8 cellular contexts compared by ENCODE assay signal in genomic region chr10:68231106-68231901, GRCh38. TPM values are rescaled to one million over a fixed set of nuclear protein-coding genes. Genes with fewer than 3 reads are reported as not detected.
DNase-seq lines count a peak whose midpoint lies in the region; ATAC-seq and TF ChIP-seq lines count a peak whose summit lies in the region.

No MANE protein-coding gene starts in this region.

- H3K4ac ChIP-seq in mesenchymal stem cell (ENCODE audit: low read depth in 1 of 2, low read length in 2 of 2) = peak overlapping the region; percentile 71 to 91

- no peak overlapping the region for H2AK5ac ChIP-seq in mesenchymal stem cell (ENCODE audit: low read length, severe bottlenecking)

- H3K18ac ChIP-seq in mesenchymal stem cell (ENCODE audit: low read depth in 1 of 2, low read length in 2 of 2) = peak overlapping the region; percentile 79 to 90

- H3K27me3 Mint-ChIP-seq in activated CD4-positive, alpha-beta T cell treated with anti-CD3 and anti-CD28 coated beads, Interleukin-2, amount 10 ng/mL, durations not matched to agents 7 days and 5 days = peaks cover 46% of the 10 kb centered on the region
- H3K27me3 Mint-ChIP-seq in endodermal cell (ENCODE audit: insufficient read depth) = peaks cover 48% of the 10 kb centered on the region

- no peaks in the 10 kb centered on the region for H3K36me3 ChIP-seq in endodermal cell (ENCODE audit: control insufficient read depth, insufficient read depth, low read length)
- no peaks in the 10 kb centered on the region for H3K36me3 ChIP-seq in mesenchymal stem cell (ENCODE audit: control insufficient read depth in 1 of 2, insufficient read depth in 2 of 2, low read depth in 1 of 2, low read length in 2 of 2)

- H3K27ac ChIP-seq in endodermal cell (ENCODE audit: low read depth, low read length) (no peak overlapping the region), mesenchymal stem cell (ENCODE audit: low read length, poor library complexity, severe bottlenecking) (peak overlapping the region; percentile 30)

- H3K79me1 ChIP-seq in mesenchymal stem cell (replicated peaks; ENCODE audit: low read length, poor library complexity, severe bottlenecking) = no peaks in the 10 kb centered on the region

- H4K8ac ChIP-seq in mesenchymal stem cell (ENCODE audit: low read length) = peak overlapping the region; percentile 96

- peak overlapping the region; percentile 97 for H2AFZ ChIP-seq in mesenchymal stem cell (ENCODE audit: low read depth, low read length)

- no peaks in the 10 kb centered on the region for H3K9me3 Mint-ChIP-seq in activated CD4-positive, alpha-beta T cell treated with anti-CD3 and anti-CD28 coated beads, Interleukin-2, amount 10 ng/mL, durations not matched to agents 7 days and 5 days
- no peaks in the 10 kb centered on the region for H3K9me3 Mint-ChIP-seq in endodermal cell

- in situ Hi-C loops in GM13977 (cut with MboI; ENCODE audit: low pct_unique_long_range_greater_than_20kb, low sequenced_read_pairs, unreplicated experiment) = no loop called here

- H3K27me3 ChIP-seq in endodermal cell (ENCODE audit: control insufficient read depth, insufficient read depth, low read length, poor library complexity, severe bottlenecking) (peaks cover 59% of the 10 kb centered on the region), mesenchymal stem cell (ENCODE audit: control insufficient read depth in 1 of 2, insufficient read depth in 1 of 2, low read length in 2 of 2) (peaks cover 6 to 18% of the 10 kb centered on the region in 2 experiments)

- H3K4me2 ChIP-seq in mesenchymal stem cell (ENCODE audit: low read length, poor library complexity, severe bottlenecking) = peak overlapping the region; percentile 87

- POLR2A ChIA-PET in activated CD4-positive, alpha-beta T cell treated with anti-CD3 and anti-CD28 coated beads, Interleukin-2, amount 10 ng/mL, durations not matched to agents 7 days and 5 days (lab: Charles Lee) = no interaction called here

- no peaks in the 10 kb centered on the region for H3K9me3 ChIP-seq in endodermal cell (ENCODE audit: control insufficient read depth, low read length)
- no peaks in the 10 kb centered on the region for H3K9me3 ChIP-seq in mesenchymal stem cell (ENCODE audit: control insufficient read depth, low read length)

- H3K4me1 Mint-ChIP-seq in activated CD4-positive, alpha-beta T cell treated with anti-CD3 and anti-CD28 coated beads, Interleukin-2, amount 10 ng/mL, durations not matched to agents 7 days and 5 days = peaks cover 12% of the 10 kb centered on the region
- H3K4me1 Mint-ChIP-seq in endodermal cell = peaks cover 11% of the 10 kb centered on the region

- peak overlapping the region in 1 of 2 experiments; percentile 75 for H2BK12ac ChIP-seq in mesenchymal stem cell (ENCODE audit: low read length in 2 of 2)

- TF ChIP-seq CTCF in GM13977 (IDR thresholded peaks at IDR 0.05; ENCODE audit: extremely low read depth, insufficient read depth, missing control alignments) = peak; percentile 52
- peak; percentile 37 for TF ChIP-seq CTCF in endodermal cell (conservative IDR thresholded peaks at IDR 0.05)

- H3K4me3 ChIP-seq in endodermal cell (ENCODE audit: low read length) (peak overlapping the region; percentile 83), mesenchymal stem cell (ENCODE audit: insufficient read depth in 1 of 2, low read depth in 1 of 2, low read length in 2 of 2) (peak overlapping the region; percentile 59 to 90)

- WGBS in endodermal cell (ENCODE audit: insufficient coverage in 1 of 2, insufficient read length in 1 of 2), 2 experiments = 1 to 2% methylated on average over 47 to 83 of the region's 83 CpGs
- under 1% methylated on average over 60 of the region's 83 CpGs for WGBS in mesenchymal stem cell

- H2BK120ac ChIP-seq in mesenchymal stem cell (ENCODE audit: low read depth, low read length) = no peak overlapping the region

- ATAC-seq in HG02885 (IDR thresholded peaks at IDR 0.05; ENCODE audit: poor library complexity, unreplicated experiment) = peak; percentile 96

- no peak overlapping the region for H3K27ac Mint-ChIP-seq in activated CD4-positive, alpha-beta T cell treated with anti-CD3 and anti-CD28 coated beads, Interleukin-2, amount 10 ng/mL, durations not matched to agents 7 days and 5 days
- peak overlapping the region; percentile 82 for H3K27ac Mint-ChIP-seq in endodermal cell

- H3K23ac ChIP-seq in mesenchymal stem cell (ENCODE audit: low read length in 2 of 2) = peak overlapping the region in 1 of 2 experiments; percentile 3

- H3K9ac ChIP-seq in endodermal cell (ENCODE audit: extremely low read depth, low read length, poor library complexity, severe bottlenecking) = peak overlapping the region; percentile 66
- H3K9ac ChIP-seq in mesenchymal stem cell (ENCODE audit: low read length) = peak overlapping the region; percentile 90

- no peaks in the 10 kb centered on the region for H3K36me3 Mint-ChIP-seq in activated CD4-positive, alpha-beta T cell treated with anti-CD3 and anti-CD28 coated beads, Interleukin-2, amount 10 ng/mL, durations not matched to agents 7 days and 5 days (ENCODE audit: low read depth)
- H3K36me3 Mint-ChIP-seq in endodermal cell (ENCODE audit: low read depth) = no peaks in the 10 kb centered on the region

- H3K14ac ChIP-seq in mesenchymal stem cell (ENCODE audit: low read length in 2 of 2) = peak overlapping the region in 1 of 2 experiments; percentile 93

- H4K91ac ChIP-seq in mesenchymal stem cell (ENCODE audit: low read length) = peak overlapping the region; percentile 86

- no peaks in the 10 kb centered on the region for H3K4me1 ChIP-seq in endodermal cell (ENCODE audit: control insufficient read depth, insufficient read depth, low read length)
- H3K4me1 ChIP-seq in mesenchymal stem cell (ENCODE audit: control insufficient read depth, insufficient read depth, low read depth, low read length) = peaks cover 3% of the 10 kb centered on the region

- DNase-seq in A172 (ENCODE audit: low spot score) (peak; percentile 51), GM13977 (ENCODE audit: low spot score) (peak; percentile 92), NCI-H146 treated with DMSO at 0.1 percent for 48 hours (lab: John Stamatoyannopoulos, UW; ENCODE audit: unreplicated experiment) (peak; percentile 46), endodermal cell (peak; percentile 91), mesenchymal stem cell (peak; percentile 75)
- peak; percentile 17 for DNase-seq in activated CD4-positive, alpha-beta T cell treated with anti-CD3 and anti-CD28 coated beads, Interleukin-2, amount 10 ng/mL, durations not matched to agents 7 days and 5 days
- DNase-seq in stimulated activated CD8-positive, alpha-beta memory T cell treated with anti-CD3 and anti-CD28 coated beads, Interleukin-15, amount 100 ng/mL, for 48 hours (ENCODE audit: low read depth in 2 of 2) = peak; percentile 25 to 39

- peak overlapping the region; percentile 69 for H3K4me3 Mint-ChIP-seq in activated CD4-positive, alpha-beta T cell treated with anti-CD3 and anti-CD28 coated beads, Interleukin-2, amount 10 ng/mL, durations not matched to agents 7 days and 5 days
- peak overlapping the region; percentile 68 for H3K4me3 Mint-ChIP-seq in endodermal cell

- H2BK5ac ChIP-seq in mesenchymal stem cell (ENCODE audit: low read depth, low read length, poor library complexity, severe bottlenecking) = no peak overlapping the region

- CTCF ChIA-PET in activated CD4-positive, alpha-beta T cell treated with anti-CD3 and anti-CD28 coated beads, Interleukin-2, amount 10 ng/mL, durations not matched to agents 7 days and 5 days (lab: Charles Lee) = interaction anchor here (1.0 kb wide), 1 partner anchor 547 kb away, joined by 3 read pairs; no protein-coding TSS in a partner anchor

- H2BK15ac ChIP-seq in mesenchymal stem cell (ENCODE audit: low read depth, poor library complexity, severe bottlenecking) = peak overlapping the region; percentile 45

RNA-seq across cellular contexts. Expression of gene ATOH7, which starts 0.6 kb away (rescaled TPM):
- not detected in 2 replicates for total RNA-seq in A172 (2014; rRNA removed; shearing (Covaris generic))
- not detected for total RNA-seq in activated CD4-positive, alpha-beta T cell treated with anti-CD3 and anti-CD28 coated beads, Interleukin-2, amount 10 ng/mL, durations not matched to agents 7 days and 5 days
- under 1 TPM; 0.35 to 0.46 TPM for total RNA-seq in endodermal cell
- 0.36 TPM for polyA plus RNA-seq in endodermal cell (2013, experiment 1 of 2)
- 0.29 TPM for polyA plus RNA-seq in endodermal cell (2013, experiment 2 of 2)
- not detected for polyA plus RNA-seq in mesenchymal stem cell (2013, experiment 1 of 2)
- not detected for polyA plus RNA-seq in mesenchymal stem cell (2013, experiment 2 of 2)

Comparison
In these comparisons a context has a peak if more than half of its experiments do, and no peak if none do; other contexts are left out.
1. DNase-seq: peak in every context shown above with its lines; median percentile 92 in GM13977; 91 in endodermal cell; 75 in mesenchymal stem cell; 51 in A172; 46 in NCI-H146 treated with DMSO at 0.1 percent for 48 hours; 32 in stimulated activated CD8-positive, alpha-beta memory T cell treated with anti-CD3 and anti-CD28 coated beads, Interleukin-15, amount 100 ng/mL, for 48 hours; 17 in activated CD4-positive, alpha-beta T cell treated with anti-CD3 and anti-CD28 coated beads, Interleukin-2, amount 10 ng/mL, durations not matched to agents 7 days and 5 days.